8 cellular contexts compared by ENCODE assay signal in genomic region chr19:8306235-8307054, GRCh38. TPM values are rescaled to one million over a fixed set of nuclear protein-coding genes. Genes with fewer than 3 reads are reported as not detected.
A peak's percentile ranks its signal among the peaks of the same experiment; 100 is the strongest.
DNase-seq lines count a peak whose midpoint lies in the region; ATAC-seq and TF ChIP-seq lines count a peak whose summit lies in the region.

No MANE protein-coding gene starts in this region.

- H3K36me3 ChIP-seq in OCI-LY7 (ENCODE audit: insufficient read depth, low read length) (peaks cover 61% of the 10 kb centered on the region), esophagus muscularis mucosa (peaks cover 18 to 47% (median 39%) of the 10 kb centered on the region in 4 donors)

- H3K4me3 Mint-ChIP-seq in Calu3 (ENCODE audit: low read depth, unreplicated experiment) (peak overlapping the region; percentile 95), osteocyte (ENCODE audit: unreplicated experiment) (peak overlapping the region; percentile 78)
- H3K4me3 Mint-ChIP-seq in effector memory CD8-positive, alpha-beta T cell, result peak overlapping the region; percentile 82 to 95

- H3K27ac Mint-ChIP-seq in Calu3 (ENCODE audit: unreplicated experiment), result no peak overlapping the region
- H3K27ac Mint-ChIP-seq in effector memory CD8-positive, alpha-beta T cell, result peak overlapping the region; percentile 70 to 96
- H3K27ac Mint-ChIP-seq in osteocyte (ENCODE audit: unreplicated experiment), result peak overlapping the region; percentile 3

- peak overlapping the region; percentile 88 for H3K4me2 ChIP-seq in OCI-LY7 (ENCODE audit: low read length)

- no peaks in the 10 kb centered on the region for H3K27me3 ChIP-seq in esophagus muscularis mucosa

- H3K79me2 ChIP-seq in OCI-LY7 (ENCODE audit: insufficient read depth, low read depth, low read length), result peaks cover 22% of the 10 kb centered on the region; the same call in 1 of the 2 replicates

- 69% methylated on average over 10 of the region's 17 CpGs for WGBS in esophagus muscularis mucosa

- no peak for TF ChIP-seq CTCF in Calu3 (IDR thresholded peaks at IDR 0.05; ENCODE audit: unreplicated experiment)
- no peak for TF ChIP-seq CTCF in OCI-LY7 (conservative IDR thresholded peaks at IDR 0.05; ENCODE audit: low read length)
- TF ChIP-seq CTCF in osteocyte (IDR thresholded peaks at IDR 0.05), result no peak
- TF ChIP-seq CTCF in esophagus muscularis mucosa (IDR thresholded peaks at IDR 0.05), result no peak

- POLR2A ChIA-PET in OCI-LY7 (lab: Charles Lee), result interaction anchor here (0.7 kb wide), 1 partner anchor 14 kb away, joined by 3 read pairs; no protein-coding TSS in a partner anchor

- DNase-seq in Calu3 (no peak), OCI-LY7 (ENCODE audit: low spot score) (no peak), osteocyte (ENCODE audit: extremely low spot score, unreplicated experiment) (peak; percentile 73), GM19240 (ENCODE audit: insufficient read length, low spot score) (no peak), esophagus muscularis mucosa (ENCODE audit: extremely low spot score) (no peak), activated gamma-delta T cell (lab: John Stamatoyannopoulos, UW) (no peak)
- no peak for DNase-seq in effector memory CD8-positive, alpha-beta T cell

- H3K4me3 ChIP-seq in OCI-LY7 (ENCODE audit: low read depth, low read length, poor library complexity, severe bottlenecking) (peak overlapping the region; percentile 77), esophagus muscularis mucosa (peak overlapping the region in 2 of 4 donors; percentile 62 to 83)

- H3K27ac ChIP-seq in OCI-LY7 (ENCODE audit: low read depth, low read length, poor library complexity, severe bottlenecking) (no peak overlapping the region), esophagus muscularis mucosa (replicated peaks in 1 of 4) (peak overlapping the region in 2 of 4 donors; percentile 34 to 82)

- TF ChIP-seq EP300 in esophagus muscularis mucosa (IDR thresholded peaks at IDR 0.05), result no peak

- H3K4me1 Mint-ChIP-seq in Calu3 (ENCODE audit: low read depth, unreplicated experiment) (peaks cover 15% of the 10 kb centered on the region), osteocyte (ENCODE audit: unreplicated experiment) (peaks cover 26% of the 10 kb centered on the region)
- H3K4me1 Mint-ChIP-seq in effector memory CD8-positive, alpha-beta T cell (ENCODE audit: low read depth in 2 of 2), result peaks cover 31 to 35% of the 10 kb centered on the region in 2 donors

- H3K9me2 ChIP-seq in OCI-LY7 (ENCODE audit: insufficient read depth, low read length), result no peaks in the 10 kb centered on the region

- no peak overlapping the region for H2AFZ ChIP-seq in OCI-LY7 (ENCODE audit: low read length)

- H3K9me3 ChIP-seq in OCI-LY7 (ENCODE audit: low read length), result no peaks in the 10 kb centered on the region
- no peaks in the 10 kb centered on the region for H3K9me3 ChIP-seq in esophagus muscularis mucosa

- H3K9me3 Mint-ChIP-seq in Calu3 (ENCODE audit: low read depth, unreplicated experiment), result no peaks in the 10 kb centered on the region
- H3K9me3 Mint-ChIP-seq in effector memory CD8-positive, alpha-beta T cell, result no peaks in the 10 kb centered on the region
- H3K9me3 Mint-ChIP-seq in osteocyte (ENCODE audit: unreplicated experiment), result no peaks in the 10 kb centered on the region

- H3K27me3 Mint-ChIP-seq in Calu3 (ENCODE audit: unreplicated experiment) (no peaks in the 10 kb centered on the region), osteocyte (ENCODE audit: unreplicated experiment) (no peaks in the 10 kb centered on the region)
- H3K27me3 Mint-ChIP-seq in effector memory CD8-positive, alpha-beta T cell, result no peaks in the 10 kb centered on the region

- H4K20me1 ChIP-seq in OCI-LY7 (ENCODE audit: insufficient read depth, low read length), result no peaks in the 10 kb centered on the region

- CTCF ChIA-PET in Calu3 (lab: Charles Lee) (no interaction called here), OCI-LY7 (lab: Charles Lee; ENCODE audit: unreplicated experiment) (interaction anchor here (0.5 kb wide), 1 partner anchor 362 kb away, joined by 3 read pairs; no protein-coding TSS in a partner anchor)

- no TSS peak for BruUV-seq in Calu3 (replicated peaks; lab: Mats Ljungman, UMichigan)
- BruUV-seq in OCI-LY7 (replicated peaks; lab: Mats Ljungman, UMichigan), result TSS peak; percentile 42

- TF ChIP-seq POLR2A in esophagus muscularis mucosa (IDR thresholded peaks at IDR 0.05; ENCODE audit: low read depth), result no peak

- H3K36me3 Mint-ChIP-seq in Calu3 (ENCODE audit: insufficient read depth, unreplicated experiment) (peaks cover 29% of the 10 kb centered on the region), osteocyte (ENCODE audit: unreplicated experiment) (peaks cover 5% of the 10 kb centered on the region)
- H3K36me3 Mint-ChIP-seq in effector memory CD8-positive, alpha-beta T cell (ENCODE audit: insufficient read depth), result peaks cover 19% of the 10 kb centered on the region

- H3K4me1 ChIP-seq in OCI-LY7 (ENCODE audit: insufficient read depth, low read length, poor library complexity, severe bottlenecking) (peaks cover 19% of the 10 kb centered on the region), esophagus muscularis mucosa (peaks cover 40 to 50% (median 50%) of the 10 kb centered on the region in 4 donors)

- ATAC-seq in effector memory CD8-positive, alpha-beta T cell (replicated peaks), result no peak
- no peak for ATAC-seq in HG03378 (IDR thresholded peaks at IDR 0.05; ENCODE audit: unreplicated experiment)

- intact Hi-C loops in Calu3 (cut with micrococcal nuclease; ENCODE audit: unreplicated experiment), result no loop called here
- intact Hi-C loops in OCI-LY7 (cut with micrococcal nuclease; ENCODE audit: unreplicated experiment), result no loop called here
- intact Hi-C loops in esophagus muscularis mucosa (cut with DNase I), result no loop called here

RNA-seq across cellular contexts. Expression of gene CD320, which starts 1.7 kb away (rescaled TPM):
- total RNA-seq in Calu3 (2022), result 54.0 and 54.9 TPM in 2 replicates
- 39.0 and 49.2 TPM in 2 replicates for total RNA-seq in OCI-LY7 (2014; rRNA removed; shearing (Covaris generic))
- 35.9 and 39.1 TPM in 2 replicates for total RNA-seq in OCI-LY7 (2022)
- total RNA-seq in osteocyte, result 41.9 and 44.5 TPM in 2 replicates
- 10 to 100 TPM; 25.7 to 63.2 (median 47.4) TPM for total RNA-seq in esophagus muscularis mucosa

RNA-seq across cellular contexts. Expression of gene NDUFA7, which starts 14.7 kb away (rescaled TPM):
- total RNA-seq in Calu3 (2022) (38.2 and 44.5 TPM in 2 replicates), OCI-LY7 (2022) (103 and 106 TPM in 2 replicates), osteocyte (29.8 and 35.4 TPM in 2 replicates), esophagus muscularis mucosa (10 to 100 TPM; 26.1 to 34.0 (median 29.3) TPM)
- total RNA-seq in OCI-LY7 (2014; rRNA removed; shearing (Covaris generic)), result 59.2 and 93.0 TPM in 2 replicates

RNA-seq across cellular contexts. Expression of gene RPS28, which starts 14.9 kb away (rescaled TPM):
- total RNA-seq in Calu3 (2022), result 565 and 595 TPM in 2 replicates
- total RNA-seq in OCI-LY7 (2014; rRNA removed; shearing (Covaris generic)), result 1,636 and 2,574 TPM in 2 replicates
- total RNA-seq in OCI-LY7 (2022), result 2,187 and 2,253 TPM in 2 replicates
- total RNA-seq in osteocyte, result 1,524 and 1,597 TPM in 2 replicates
- 100 to 1,000 TPM; 256 to 473 (median 358) TPM for total RNA-seq in esophagus muscularis mucosa

RNA-seq across cellular contexts. Expression of gene KANK3, which starts 36.6 kb away (rescaled TPM):
- total RNA-seq in Calu3 (2022) (0.17 TPM in 1 of 2 replicates, not detected in the other), OCI-LY7 (2022) (0.11 and 0.57 TPM in 2 replicates), osteocyte (0.30 TPM in 1 of 2 replicates, not detected in the other), esophagus muscularis mucosa (10 to 100 TPM; 23.7 to 36.0 (median 30.0) TPM)
- 0.22 TPM in 1 of 2 replicates, not detected in the other for total RNA-seq in OCI-LY7 (2014; rRNA removed; shearing (Covaris generic))

RNA-seq across cellular contexts. Expression of gene ANGPTL4, which starts 57.5 kb away (rescaled TPM):
- total RNA-seq in Calu3 (2022) (0.97 and 1.6 TPM in 2 replicates), OCI-LY7 (2022) (not detected in 2 replicates), osteocyte (6.5 and 8.6 TPM in 2 replicates), esophagus muscularis mucosa (10 to 100 TPM in 3 of 4 donors, 1 to 10 TPM in 1; 3.7 to 37.9 (median 22.6) TPM)
- not detected in 2 replicates for total RNA-seq in OCI-LY7 (2014; rRNA removed; shearing (Covaris generic))
